In the genomic region with DNA sequence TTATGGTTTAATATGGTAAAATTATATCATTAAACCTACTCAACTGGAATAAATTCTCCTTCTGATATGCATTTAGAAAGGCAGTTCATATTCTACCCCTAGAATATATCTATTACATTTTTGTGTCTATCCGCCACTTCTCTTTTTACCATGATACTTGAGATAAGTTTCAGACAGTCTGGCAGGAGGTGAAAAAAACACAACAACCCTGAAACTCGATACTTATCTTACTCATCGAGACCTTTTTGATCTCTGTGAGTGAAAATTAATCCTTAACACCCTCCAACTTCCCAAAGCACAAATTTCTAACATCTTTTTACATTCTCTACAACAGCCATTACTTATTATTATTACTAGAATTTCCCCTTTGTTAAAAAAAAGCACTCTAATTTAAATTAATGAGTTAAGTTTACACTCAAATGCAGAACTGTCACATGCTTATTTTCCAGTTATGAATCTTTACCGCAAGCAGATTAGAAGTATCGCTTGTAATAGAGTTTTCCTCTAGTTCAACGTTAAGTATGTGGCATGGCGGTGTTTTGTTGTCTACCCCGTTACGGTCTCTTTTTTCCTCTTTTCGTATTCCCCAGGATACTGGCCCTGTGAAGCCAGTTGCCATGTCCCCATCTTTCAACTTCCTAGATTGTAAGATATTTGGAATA, we compare ENCODE assay signal across 11 cellular contexts.
DNase-seq lines count a peak whose midpoint lies in the region; ATAC-seq and TF ChIP-seq lines count a peak whose summit lies in the region.
"Had no signal": no experiment of that assay in that cellular context is flagged by ENCODE, and none has a peak within 500 bp of the region (broad histone marks: within the 10 kb centered on the region; RNA-seq: fewer than 3 reads in every experiment).

No MANE protein-coding gene starts in this region.

- WGBS in ovary, 3 donors: 82 to 88% (median 84%) methylated on average over 10 of the region's 10 CpGs
- 56 to 80% methylated on average over 10 of the region's 10 CpGs for WGBS in transverse colon (ENCODE audit: low coverage in 1 of 2), 2 donors

- no peaks in the 10 kb centered on the region for H3K27me3 Mint-ChIP-seq in central memory CD8-positive, alpha-beta T cell

- H3K4me1 Mint-ChIP-seq in central memory CD8-positive, alpha-beta T cell: peaks cover 15% of the 10 kb centered on the region

- H3K36me3 Mint-ChIP-seq in central memory CD8-positive, alpha-beta T cell (ENCODE audit: insufficient read depth): peaks cover 4% of the 10 kb centered on the region

- H3K27me3 ChIP-seq in ovary (no peaks in the 10 kb centered on the region), transverse colon (no peaks in the 10 kb centered on the region), vagina (no peaks in the 10 kb centered on the region)
- H3K27me3 ChIP-seq: cardiac muscle cell had no signal

- TF ChIP-seq CTCF in GM13977 (IDR thresholded peaks at IDR 0.05; ENCODE audit: extremely low read depth, insufficient read depth, missing control alignments): no peak
- no peak for TF ChIP-seq CTCF in ovary (IDR thresholded peaks at IDR 0.05)
- TF ChIP-seq CTCF in transverse colon (IDR thresholded peaks at IDR 0.05): no peak
- no peak for TF ChIP-seq CTCF in vagina (IDR thresholded peaks at IDR 0.05)

- H3K27ac Mint-ChIP-seq in central memory CD8-positive, alpha-beta T cell (ENCODE audit: low read depth): peak overlapping the region; percentile 23

- H3K36me3 ChIP-seq in ovary (no peaks in the 10 kb centered on the region), transverse colon (no peaks in the 10 kb centered on the region), vagina (no peaks in the 10 kb centered on the region)
- H3K36me3 ChIP-seq: cardiac muscle cell, left ventricle myocardium inferior had no signal

- no peak overlapping the region for H3K4me3 Mint-ChIP-seq in central memory CD8-positive, alpha-beta T cell

- no peaks in the 10 kb centered on the region for H3K9me3 Mint-ChIP-seq in central memory CD8-positive, alpha-beta T cell

- H3K9me3 ChIP-seq in ovary: no peaks in the 10 kb centered on the region
- no peaks in the 10 kb centered on the region for H3K9me3 ChIP-seq in transverse colon
- H3K9me3 ChIP-seq in vagina: no peaks in the 10 kb centered on the region
- H3K9me3 ChIP-seq: left ventricle myocardium inferior had no signal

- H3K27ac ChIP-seq in ovary (no peak overlapping the region), transverse colon (no peak overlapping the region), vagina (no peak overlapping the region)
- H3K27ac ChIP-seq: cardiac muscle cell, left ventricle myocardium inferior had no signal

- TF ChIP-seq EP300 in ovary (IDR thresholded peaks at IDR 0.05) (no peak), transverse colon (IDR thresholded peaks at IDR 0.05; ENCODE audit: low read depth) (no peak)

- in situ Hi-C loops in GM13977 (cut with MboI; ENCODE audit: low pct_unique_long_range_greater_than_20kb, low sequenced_read_pairs, unreplicated experiment) (no loop called here), transverse colon (cut with MboI; ENCODE audit: low pct_ligation_motif_present in 1 of 4, low pct_unique_long_range_greater_than_20kb in 1 of 4, low sequenced_read_pairs in 3 of 4) (no loop called here)

- ATAC-seq in GM19395 (IDR thresholded peaks at IDR 0.05; ENCODE audit: unreplicated experiment): peak; percentile 83
- ATAC-seq in central memory CD8-positive, alpha-beta T cell (replicated peaks; ENCODE audit: extremely low read depth, poor library complexity, severe bottlenecking): no peak
- ATAC-seq: Panc1 had no signal

- H3K4me1 ChIP-seq in ovary (ENCODE audit: insufficient read depth) (peaks cover 2% of the 10 kb centered on the region), transverse colon (peaks cover 0 to 29% (median 23%) of the 10 kb centered on the region in 4 donors), vagina (peaks cover 8% of the 10 kb centered on the region)

- intact Hi-C loops in ovary (cut with DNase I): no loop called here
- intact Hi-C loops in transverse colon (cut with DNase I; ENCODE audit: low total_unique reads): no loop called here
- intact Hi-C loops in vagina (cut with DNase I): no loop called here

- DNase-seq in GM13977 (ENCODE audit: low spot score): peak; percentile 20
- DNase-seq in LHCN-M2 (ENCODE audit: low read depth): peak; percentile 63
- no peak for DNase-seq in central memory CD8-positive, alpha-beta T cell (ENCODE audit: low spot score in 2 of 2)
- DNase-seq in ovary: no peak
- no peak for DNase-seq in transverse colon
- no peak for DNase-seq in vagina (ENCODE audit: extremely low spot score in 2 of 2)
- no peak for DNase-seq in AG08395 (ENCODE audit: low spot score)
- DNase-seq: left ventricle myocardium inferior had no signal

- H3K4me3 ChIP-seq in ovary: no peak overlapping the region
- no peak overlapping the region for H3K4me3 ChIP-seq in transverse colon
- H3K4me3 ChIP-seq in vagina: no peak overlapping the region
- H3K4me3 ChIP-seq: cardiac muscle cell, left ventricle myocardium inferior had no signal

- TF ChIP-seq POLR2A in ovary (IDR thresholded peaks at IDR 0.05): no peak
- no peak for TF ChIP-seq POLR2A in transverse colon (IDR thresholded peaks at IDR 0.05)
- TF ChIP-seq POLR2A in vagina (IDR thresholded peaks at IDR 0.05): no peak

Comparison
In these comparisons a context has a peak if more than half of its experiments do, and no peak if none do; other contexts are left out.
1. DNase-seq: peak in GM13977 (single experiment) and LHCN-M2 (single experiment); none in central memory CD8-positive, alpha-beta T cell (0 of 2), ovary (0 of 5), transverse colon (single experiment), vagina (0 of 2) and AG08395 (single experiment).